16 cellular contexts compared by ENCODE assay signal in the genomic region with DNA sequence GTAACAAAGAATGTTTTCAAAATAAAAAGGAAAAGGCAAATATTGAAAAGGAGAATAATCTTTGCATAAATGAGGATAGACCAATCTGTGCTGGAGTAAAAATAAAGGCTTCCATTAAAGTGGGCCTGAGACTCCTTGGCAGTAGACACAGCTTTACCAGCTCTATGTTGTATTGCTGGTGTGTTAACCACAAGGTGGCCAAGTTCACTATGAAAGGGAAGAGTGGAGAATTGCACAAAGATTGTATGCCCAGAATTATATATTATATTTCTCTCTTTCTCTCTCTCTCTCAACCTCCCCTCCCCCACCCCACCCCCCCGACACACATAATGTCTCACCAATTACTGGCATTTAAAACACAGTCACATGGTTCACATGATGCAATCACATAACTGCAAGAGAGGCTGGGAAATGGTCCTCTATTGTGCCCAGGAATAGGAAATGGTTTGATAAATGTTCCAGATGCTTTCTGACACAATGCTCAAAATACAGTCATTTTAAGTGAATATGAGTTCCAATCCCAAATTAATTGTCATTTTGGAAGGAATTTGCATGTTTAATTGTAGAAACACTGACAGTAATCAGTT.
A peak's percentile ranks its signal among the peaks of the same experiment; 100 is the strongest.
DNase-seq lines count a peak whose midpoint lies in the region; ATAC-seq and TF ChIP-seq lines count a peak whose summit lies in the region.
"Had no signal": no experiment of that assay in that cellular context is flagged by ENCODE, and none has a peak within 500 bp of the region (broad histone marks: within the 10 kb centered on the region; RNA-seq: fewer than 3 reads in every experiment).

No MANE protein-coding gene starts in this region.

- no peaks in the 10 kb centered on the region for H3F3A ChIP-seq in SK-N-SH (replicated peaks; ENCODE audit: insufficient read depth)

- no peak for TF ChIP-seq EP300 in SK-N-SH (IDR thresholded peaks at IDR 0.05; ENCODE audit: borderline replicate concordance in 1 of 2, low read depth in 1 of 2, low read length in 1 of 2)

- no peaks in the 10 kb centered on the region for H3K36me3 Mint-ChIP-seq in HFFc6 (ENCODE audit: low read depth)

- WGBS in SK-N-SH (ENCODE audit: low lambda C conversion rate) = 18% methylated on average over 1 of the region's 1 CpG

- H3K9me2 ChIP-seq in SK-N-SH = no peaks in the 10 kb centered on the region

- POLR2A ChIA-PET in SK-N-SH (lab: Yijun Ruan, JAX) = no interaction called here

- no peak overlapping the region for H3K4me3 ChIP-seq in AG10803 (ENCODE audit: low read length)
- no peak overlapping the region for H3K4me3 ChIP-seq in SK-N-SH (ENCODE audit: low read depth in 2 of 2, low read length in 1 of 2)
- no peak overlapping the region for H3K4me3 ChIP-seq in fibroblast of the aortic adventitia (ENCODE audit: low read depth, low read length)
- no peak overlapping the region for H3K4me3 ChIP-seq in ascending aorta
- H3K4me3 ChIP-seq: BLaER1 treated with 17β-estradiol and CSF1 and Interleukin-3, amounts not matched to agents 10 nM and 100 nM; lower lobe of right lung had no signal

- intact Hi-C loops in ascending aorta (cut with DNase I) = no loop called here

- H3K36me3 ChIP-seq in SK-N-SH (replicated peaks in 1 of 2; ENCODE audit: control insufficient read depth in 1 of 2, insufficient read depth in 2 of 2, low read length in 1 of 2) (no peaks in the 10 kb centered on the region), ascending aorta (no peaks in the 10 kb centered on the region)
- H3K36me3 ChIP-seq: BLaER1 treated with 17β-estradiol and CSF1 and Interleukin-3, amounts not matched to agents 10 nM and 100 nM; lower lobe of right lung had no signal

- TF ChIP-seq CTCF in AG10803 (conservative IDR thresholded peaks at IDR 0.05; ENCODE audit: low read length) (peak; percentile 11; the same call in 1 of the 2 replicates), HFFc6 (IDR thresholded peaks at IDR 0.05) (peak; percentile 47), SK-N-SH (IDR thresholded peaks at IDR 0.05) (peak; percentile 29), fibroblast of the aortic adventitia (IDR thresholded peaks at IDR 0.05; ENCODE audit: insufficient read depth, low read length) (peak; percentile 18), ascending aorta (IDR thresholded peaks at IDR 0.05) (no peak)

- no peaks in the 10 kb centered on the region; a peak in 2 of 4 replicates for H3K4me1 ChIP-seq in SK-N-SH (ENCODE audit: control insufficient read depth in 1 of 2, insufficient read depth in 2 of 2, low read depth in 1 of 2, low read length in 1 of 2)
- H3K4me1 ChIP-seq in ascending aorta = no peaks in the 10 kb centered on the region
- H3K4me1 ChIP-seq: lower lobe of right lung had no signal

- H3K79me2 ChIP-seq in SK-N-SH (ENCODE audit: insufficient read depth) = no peaks in the 10 kb centered on the region

- H3K4me3 Mint-ChIP-seq in HFFc6 = no peak overlapping the region
- H3K4me3 Mint-ChIP-seq: nephron progenitor cell; stimulated activated naive CD8-positive, alpha-beta T cell treated with anti-CD3 and anti-CD28 coated beads, Interleukin-15, Interleukin-2, amounts not matched to agents 100 ng/mL and 50 ng/mL, for 24 hours had no signal

- ATAC-seq in GM19463 (IDR thresholded peaks at IDR 0.05; ENCODE audit: unreplicated experiment) = no peak
- no peak for ATAC-seq in GM18502 (IDR thresholded peaks at IDR 0.05; ENCODE audit: poor library complexity, unreplicated experiment)
- ATAC-seq: lower lobe of right lung had no signal

- no peaks in the 10 kb centered on the region for H3K9me3 Mint-ChIP-seq in HFFc6
- H3K9me3 Mint-ChIP-seq: nephron progenitor cell had no signal

- CTCF ChIA-PET in SK-N-SH (lab: Yijun Ruan, JAX) = no interaction called here

- peaks cover 8% of the 10 kb centered on the region for H3K4me1 Mint-ChIP-seq in HFFc6 (ENCODE audit: low read depth)
- H3K4me1 Mint-ChIP-seq: nephron progenitor cell had no signal

- H2AFZ ChIP-seq in SK-N-SH (ENCODE audit: low read depth) = no peak overlapping the region

- DNase-seq in AG10803 (ENCODE audit: low read depth) = peak; percentile 12
- DNase-seq in HFFc6 = peak; percentile 5
- no peak for DNase-seq in SK-N-SH
- peak; percentile 51 for DNase-seq in fibroblast of the aortic adventitia (ENCODE audit: low read depth)
- no peak for DNase-seq in ascending aorta (ENCODE audit: low spot score in 2 of 2)
- DNase-seq in GOT3 (lab: John Stamatoyannopoulos, UW) = no peak
- DNase-seq: activated naive CD4-positive, alpha-beta T cell; caudate nucleus; lower lobe of right lung; NCI-H1048; NCI-H446 treated with DMSO at 0.1 percent for 48 hours; nephron progenitor cell had no signal

- no peak overlapping the region for H3K27ac Mint-ChIP-seq in HFFc6
- H3K27ac Mint-ChIP-seq: nephron progenitor cell; stimulated activated naive CD8-positive, alpha-beta T cell treated with anti-CD3 and anti-CD28 coated beads, Interleukin-15, Interleukin-2, amounts not matched to agents 100 ng/mL and 50 ng/mL, for 24 hours had no signal

- H3K9ac ChIP-seq in SK-N-SH = no peak overlapping the region
- H3K9ac ChIP-seq: BLaER1 treated with 17β-estradiol and CSF1 and Interleukin-3, amounts not matched to agents 10 nM and 100 nM had no signal

- H3K27me3 ChIP-seq in SK-N-SH (ENCODE audit: insufficient read depth) (no peaks in the 10 kb centered on the region), ascending aorta (no peaks in the 10 kb centered on the region)
- H3K27me3 ChIP-seq: BLaER1 treated with 17β-estradiol and CSF1 and Interleukin-3, amounts not matched to agents 10 nM and 100 nM had no signal

- H4K20me1 ChIP-seq in SK-N-SH (ENCODE audit: insufficient read depth) = no peaks in the 10 kb centered on the region
- H4K20me1 ChIP-seq: BLaER1 treated with 17β-estradiol and CSF1 and Interleukin-3, amounts not matched to agents 10 nM and 100 nM had no signal

- H3K27ac ChIP-seq in SK-N-SH (ENCODE audit: low read depth in 2 of 2, low read length in 1 of 2) = no peak overlapping the region
- H3K27ac ChIP-seq in ascending aorta = no peak overlapping the region
- H3K27ac ChIP-seq: BLaER1 treated with 17β-estradiol and CSF1 and Interleukin-3, amounts not matched to agents 10 nM and 100 nM; lower lobe of right lung had no signal

- peak; percentile 32; the same call in 1 of the 2 replicates for TF ChIP-seq RAD21 in SK-N-SH (IDR thresholded peaks at IDR 0.05; ENCODE audit: low read length)

- H3K9me3 ChIP-seq in SK-N-SH (no peaks in the 10 kb centered on the region), ascending aorta (no peaks in the 10 kb centered on the region)
- H3K9me3 ChIP-seq: lower lobe of right lung had no signal

- H3K27me3 Mint-ChIP-seq in HFFc6 (ENCODE audit: insufficient read depth) = no peaks in the 10 kb centered on the region; the same call in 1 of the 2 replicates
- H3K27me3 Mint-ChIP-seq: stimulated activated naive CD8-positive, alpha-beta T cell treated with anti-CD3 and anti-CD28 coated beads, Interleukin-15, Interleukin-2, amounts not matched to agents 100 ng/mL and 50 ng/mL, for 24 hours had no signal

- no peak overlapping the region for H3K4me2 ChIP-seq in SK-N-SH
- H3K4me2 ChIP-seq: BLaER1 treated with 17β-estradiol and CSF1 and Interleukin-3, amounts not matched to agents 10 nM and 100 nM had no signal

TF ChIP-seq in SK-N-SH, 30 proteins besides CTCF, POLR2A, EP300 and RAD21:
- TF ChIP-seq RXRA (IDR thresholded peaks at IDR 0.05; ENCODE audit: borderline replicate concordance, low read depth) (no peak), SMC3 (IDR thresholded peaks at IDR 0.05; ENCODE audit: low read depth, low read length) (0 out of 2 replicates have a peak, but pooled peaks have one; percentile 19)

Comparison
In these comparisons a context has a peak if more than half of its experiments do, and no peak if none do; other contexts are left out.
1. DNase-seq: peak in AG10803 (single experiment), HFFc6 (single experiment) and fibroblast of the aortic adventitia (single experiment); none in SK-N-SH (single experiment), ascending aorta (0 of 2) and GOT3 (single experiment).
2. CTCF ChIP-seq: peak in AG10803 (single experiment), HFFc6 (single experiment), SK-N-SH (single experiment) and fibroblast of the aortic adventitia (single experiment); none in ascending aorta (0 of 3).